Comparison of ENCODE assay signal across 16 cellular contexts in genomic region chr20:32648761-32649615, GRCh38. TPM values are rescaled to one million over a fixed set of nuclear protein-coding genes. Genes with fewer than 3 reads are reported as not detected.
DNase-seq lines count a peak whose midpoint lies in the region; ATAC-seq and FAIRE-seq lines count a peak whose summit lies in the region.
"Had no signal": no experiment of that assay in that cellular context is flagged by ENCODE, and none has a peak within 500 bp of the region (broad histone marks: within the 10 kb centered on the region; RNA-seq: fewer than 3 reads in every experiment).

No MANE protein-coding gene starts in this region.

- DNase-seq in HPDE6-E6E7 (ENCODE audit: extremely low spot score): peak; percentile 54
- DNase-seq in RCC 7860 (ENCODE audit: low spot score): peak; percentile 39
- DNase-seq in epithelial cell of prostate (ENCODE audit: low read depth, low spot score): no peak
- peak; percentile 30 for DNase-seq in renal cortical epithelial cell (ENCODE audit: low read depth)
- DNase-seq in stimulated activated CD4-positive, alpha-beta T cell treated with anti-CD3 and anti-CD28 coated beads, Interleukin-1b, Interleukin-23, amount 100 ng/mL, for 48 hours: no peak
- no peak for DNase-seq in NCI-H128 (lab: John Stamatoyannopoulos, UW; ENCODE audit: unreplicated experiment)
- DNase-seq: activated CD4-positive, alpha-beta memory T cell treated with anti-CD3 and anti-CD28 coated beads, Interleukin-2, amount 10 ng/mL, durations not matched to agents 7 days and 5 days; amniotic stem cell; EL; naive B cell; NCI-H524 treated with DMSO at 0.1 percent for 48 hours; stimulated activated CD4-positive, alpha-beta T cell treated with anti-CD3 and anti-CD28 coated beads, Interleukin-2, amount 100 ng/mL, for 48 hours had no signal

- no peak for FAIRE-seq in RCC 7860 (lab: Jason Lieb, UNC)

- ATAC-seq in GM21381 (IDR thresholded peaks at IDR 0.05; ENCODE audit: unreplicated experiment): no peak

- peak overlapping the region; percentile 83 for H3K27ac ChIP-seq in epithelial cell of prostate
- H3K27ac ChIP-seq: tibial nerve had no signal

RNA-seq across cellular contexts. Expression of gene C20orf203, which starts 24.8 kb away (rescaled TPM):
- total RNA-seq in renal cortical epithelial cell: not detected in 2 replicates
- total RNA-seq: CD8-positive, alpha-beta memory T cell; epithelial cell of proximal tubule had no signal

Comparison
In these comparisons a context has a peak if more than half of its experiments do, and no peak if none do; other contexts are left out.
1. DNase-seq: peak in HPDE6-E6E7 (single experiment), RCC 7860 (single experiment) and renal cortical epithelial cell (single experiment); none in epithelial cell of prostate (single experiment), stimulated activated CD4-positive, alpha-beta T cell treated with anti-CD3 and anti-CD28 coated beads, Interleukin-1b, Interleukin-23, amount 100 ng/mL, for 48 hours (single experiment) and NCI-H128 (single experiment).